In the genomic region with DNA sequence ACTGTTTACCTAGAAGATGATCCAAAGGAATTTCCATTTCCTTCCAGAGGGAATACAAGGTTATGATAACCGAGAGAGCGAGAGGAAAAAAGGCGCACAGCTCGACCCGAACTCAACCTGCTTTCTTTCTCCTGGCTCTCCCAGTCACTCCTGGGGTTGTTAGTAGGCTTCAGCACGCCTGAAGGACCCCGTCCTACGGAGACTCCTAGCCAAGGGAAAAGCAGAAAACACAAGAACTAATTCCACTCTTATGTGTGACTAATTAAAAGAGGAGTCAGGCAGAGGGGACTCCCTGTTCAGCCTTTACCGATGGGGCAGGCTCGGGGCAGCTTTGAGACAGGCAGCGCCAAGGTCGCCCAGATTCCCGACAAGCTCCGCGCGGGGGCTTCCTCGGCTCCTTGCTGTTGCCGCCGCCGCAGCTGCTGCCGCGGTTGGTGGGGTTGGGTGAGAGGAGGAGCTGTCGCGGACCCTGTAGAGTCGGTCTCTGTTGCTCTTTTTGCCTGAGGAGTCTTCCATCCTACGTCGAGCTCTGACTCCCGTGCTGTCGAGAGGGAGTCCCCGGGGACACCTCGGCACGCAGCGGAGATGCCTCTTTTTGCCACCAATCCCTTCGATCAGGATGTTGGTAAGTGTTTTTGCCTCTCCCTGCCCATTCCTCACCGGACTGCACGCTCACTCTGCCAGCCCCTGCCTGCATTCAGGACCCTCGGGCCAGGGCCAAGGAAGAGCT, we compare ENCODE assay signal across 8 cellular contexts. TPM values are rescaled to one million over a fixed set of nuclear protein-coding genes. Genes with fewer than 3 reads are reported as not detected.
DNase-seq lines count a peak whose midpoint lies in the region; ATAC-seq and TF ChIP-seq lines count a peak whose summit lies in the region.

A gene (plus strand): TSS at position 397 of the 730 bp plus-strand sequence. CDS start 189 bp downstream, at position 586.

- peak within 1 kb of the TSS; percentile 98 for H2AK9ac ChIP-seq in IMR-90 (replicated peaks; ENCODE audit: low read depth, low read length, poor library complexity)

- TF ChIP-seq POLR2A in IMR-90 (IDR thresholded peaks at IDR 0.05; ENCODE audit: low read depth, low read length) = peak; percentile 88

- H4K20me1 ChIP-seq in IMR-90 (ENCODE audit: insufficient read depth, low read length) (peaks cover 23% of the 10 kb centered on the region), OCI-LY7 (ENCODE audit: insufficient read depth, low read length) (peaks cover 4% of the 10 kb centered on the region; the same call in 1 of the 2 replicates)

- peak within 1 kb of the TSS; percentile 87 for H4K5ac ChIP-seq in IMR-90 (ENCODE audit: low read depth, low read length)

- no TSS peak for BruUV-seq in IMR-90 (replicated peaks; lab: Mats Ljungman, UMichigan)
- BruUV-seq in OCI-LY7 (replicated peaks; lab: Mats Ljungman, UMichigan) = no TSS peak

- peak within 1 kb of the TSS; percentile 42 to 99 for H4K8ac ChIP-seq in IMR-90 (ENCODE audit: low read depth in 2 of 2, low read length in 2 of 2)

- no peaks in the 10 kb centered on the region for H3K9me2 ChIP-seq in OCI-LY7 (ENCODE audit: insufficient read depth, low read length)

- intact Hi-C loops in IMR-90 (cut with micrococcal nuclease) = loop anchor here (2.0 kb wide), 1 partner anchor 27 kb away; a partner anchor contains a TSS
- intact Hi-C loops in OCI-LY7 (cut with micrococcal nuclease; ENCODE audit: unreplicated experiment) = loop anchor here (5.0 to 10.0 kb wide), 2 partner anchors 1008 to 1779 kb away; a partner anchor contains a TSS

- dilution Hi-C loops in IMR-90 (cut with HindIII; ENCODE audit: low sequenced_read_pairs, unreplicated experiment) = no loop called here

- in situ Hi-C loops in IMR-90 (cut with MboI; ENCODE audit: low sequenced_read_pairs) = no loop called here

- H3K9me1 ChIP-seq in IMR-90 (ENCODE audit: insufficient read depth, low read length) = peaks cover 5% of the 10 kb centered on the region; the same call in 1 of the 2 replicates

- peaks cover 14 to 53% of the 10 kb centered on the region in 2 experiments; a peak in 3 of 4 replicates for H3K79me1 ChIP-seq in IMR-90 (ENCODE audit: low read depth in 1 of 2, low read length in 2 of 2)

- TF ChIP-seq RAD21 in IMR-90 (IDR thresholded peaks at IDR 0.05; ENCODE audit: low read length) = no peak

- H2AK5ac ChIP-seq in IMR-90 (ENCODE audit: low read depth, low read length) = peak within 1 kb of the TSS; percentile 83

- POLR2A ChIA-PET in IMR-90 (lab: Charles Lee; ENCODE audit: unreplicated experiment) = interaction anchor here (0.7 to 1.1 kb wide), 2 partner anchors 10 to 31 kb away, joined by 3 to 8 read pairs; no protein-coding TSS in a partner anchor
- POLR2A ChIA-PET in OCI-LY7 (lab: Charles Lee) = interaction anchor here (0.8 to 2.2 kb wide), 9 partner anchors 9 to 827 kb away, joined by 3 to 12 read pairs (median 4); a partner anchor contains a TSS

- peak; percentile 94 for DNase-seq in DMS114 treated with DMSO at 0.1 percent for 48 hours (lab: John Stamatoyannopoulos, UW; ENCODE audit: unreplicated experiment)
- DNase-seq in IMR-90 = peak; percentile 91
- peak; percentile 94 for DNase-seq in OCI-LY7 (ENCODE audit: low spot score)
- peak; percentile 87 for DNase-seq in activated T-cell treated with anti-CD3 and anti-CD28 coated beads for 1 hour (ENCODE audit: low read depth)
- peak; percentile 91 for DNase-seq in epidermal melanocyte (ENCODE audit: insufficient read length, low spot score)
- DNase-seq in middle frontal gyrus (ENCODE audit: extremely low spot score, low spot score) = peak; percentile 68
- peak; percentile 86 to 89 for DNase-seq in stimulated activated CD8-positive, alpha-beta memory T cell treated with anti-CD3 and anti-CD28 coated beads, Interleukin-2, amount 100 ng/mL, for 48 hours (ENCODE audit: low read depth in 2 of 2)

- H3K4me3 ChIP-seq in IMR-90 (ENCODE audit: insufficient read depth, low read depth, low read length) (peak within 1 kb of the TSS; percentile 83), OCI-LY7 (ENCODE audit: low read depth, low read length, poor library complexity, severe bottlenecking) (peak within 1 kb of the TSS; percentile 86)

- H2BK15ac ChIP-seq in IMR-90 (ENCODE audit: low read depth, low read length) = peak within 1 kb of the TSS; percentile 99; the same call in 2 of the 3 replicates

- H3K27me3 ChIP-seq in IMR-90 (ENCODE audit: control insufficient read depth, insufficient read depth, low read length) = no peaks in the 10 kb centered on the region

- H3K23ac ChIP-seq in IMR-90 (ENCODE audit: low read depth, low read length) = peak within 1 kb of the TSS; percentile 99

- H3K4me2 ChIP-seq in IMR-90 (ENCODE audit: low read depth, low read length) = peak within 1 kb of the TSS; percentile 96
- peak within 1 kb of the TSS; percentile 91 for H3K4me2 ChIP-seq in OCI-LY7 (ENCODE audit: low read length)

- peak within 1 kb of the TSS; percentile 99 for H3K4ac ChIP-seq in IMR-90 (ENCODE audit: low read depth, low read length)

- H3K56ac ChIP-seq in IMR-90 (ENCODE audit: extremely low read depth, insufficient read depth, low read length) = peak within 1 kb of the TSS; percentile 99

- peak within 1 kb of the TSS; percentile 100 for H2BK20ac ChIP-seq in IMR-90 (ENCODE audit: low read depth, low read length)

- H2BK120ac ChIP-seq in IMR-90 (ENCODE audit: low read depth, low read length) = peak within 1 kb of the TSS; percentile 100

- TF ChIP-seq CTCF in IMR-90 (conservative IDR thresholded peaks at IDR 0.05; ENCODE audit: low read depth, low read length) (no peak), OCI-LY7 (conservative IDR thresholded peaks at IDR 0.05; ENCODE audit: low read length) (no peak; the same call in 1 of the 2 replicates)

- 0% methylated on average over 5 of the region's 37 CpGs; no CpG with 5 or more reads in 1 of the 2 experiments for WGBS in IMR-90 (ENCODE audit: extremely low coverage in 2 of 2, insufficient read length in 1 of 2), 2 experiments

- H3K36me3 ChIP-seq in IMR-90 (ENCODE audit: control insufficient read depth, insufficient read depth, low read length) = no peaks in the 10 kb centered on the region; the same call in 1 of the 2 replicates
- peaks cover 26% of the 10 kb centered on the region for H3K36me3 ChIP-seq in OCI-LY7 (ENCODE audit: insufficient read depth, low read length)

- peak within 1 kb of the TSS; percentile 95 for H2AFZ ChIP-seq in IMR-90 (replicated peaks; ENCODE audit: low read length, poor library complexity)
- peak within 1 kb of the TSS; percentile 51 for H2AFZ ChIP-seq in OCI-LY7 (ENCODE audit: low read length)

- ATAC-seq in GM21529 (IDR thresholded peaks at IDR 0.05; ENCODE audit: unreplicated experiment) = peak; percentile 87
- peak; percentile 94 for ATAC-seq in IMR-90 (ENCODE audit: low read depth)

- H3K18ac ChIP-seq in IMR-90 (ENCODE audit: low read depth, low read length) = peak within 1 kb of the TSS; percentile 92

- peaks cover 74% of the 10 kb centered on the region for H3K79me2 ChIP-seq in OCI-LY7 (ENCODE audit: insufficient read depth, low read depth, low read length)

- H3K9me3 ChIP-seq in IMR-90 (ENCODE audit: control insufficient read depth, insufficient read depth, low read length) (no peaks in the 10 kb centered on the region), OCI-LY7 (ENCODE audit: low read length) (peaks cover 5% of the 10 kb centered on the region; the same call in 1 of the 2 replicates)

- peak within 1 kb of the TSS; percentile 95 for H3K27ac ChIP-seq in IMR-90 (ENCODE audit: insufficient read depth, low read length)
- peak within 1 kb of the TSS; percentile 78 for H3K27ac ChIP-seq in OCI-LY7 (ENCODE audit: low read depth, low read length, poor library complexity, severe bottlenecking)

- CTCF ChIA-PET in IMR-90 (lab: Yijun Ruan, JAX) (interaction anchor here (0.6 to 1.2 kb wide), 2 partner anchors 22 to 26 kb away, joined by 3 to 5 read pairs; a partner anchor contains a TSS), OCI-LY7 (lab: Charles Lee; ENCODE audit: unreplicated experiment) (interaction anchor here (0.9 kb wide), 1 partner anchor 93 kb away, joined by 3 read pairs; no protein-coding TSS in a partner anchor)

- H3K14ac ChIP-seq in IMR-90 (replicated peaks; ENCODE audit: low read depth, low read length) = peak within 1 kb of the TSS; percentile 100

- peak within 1 kb of the TSS; percentile 99 for H2BK5ac ChIP-seq in IMR-90 (ENCODE audit: low read depth, low read length, poor library complexity, severe bottlenecking)

- peak within 1 kb of the TSS; percentile 100 for H4K91ac ChIP-seq in IMR-90 (ENCODE audit: insufficient read depth, low read depth, low read length)

- H3K9ac ChIP-seq in IMR-90 (ENCODE audit: low read depth, low read length) = peak within 1 kb of the TSS; percentile 96

- H3K4me1 ChIP-seq in IMR-90 (ENCODE audit: control insufficient read depth, insufficient read depth, low read length) (peaks cover 2% of the 10 kb centered on the region), OCI-LY7 (ENCODE audit: insufficient read depth, low read length, poor library complexity, severe bottlenecking) (peaks cover 29% of the 10 kb centered on the region)

TF ChIP-seq in IMR-90, 13 proteins besides CTCF, POLR2A, EP300 and RAD21:
- TF ChIP-seq, protein P1, sequence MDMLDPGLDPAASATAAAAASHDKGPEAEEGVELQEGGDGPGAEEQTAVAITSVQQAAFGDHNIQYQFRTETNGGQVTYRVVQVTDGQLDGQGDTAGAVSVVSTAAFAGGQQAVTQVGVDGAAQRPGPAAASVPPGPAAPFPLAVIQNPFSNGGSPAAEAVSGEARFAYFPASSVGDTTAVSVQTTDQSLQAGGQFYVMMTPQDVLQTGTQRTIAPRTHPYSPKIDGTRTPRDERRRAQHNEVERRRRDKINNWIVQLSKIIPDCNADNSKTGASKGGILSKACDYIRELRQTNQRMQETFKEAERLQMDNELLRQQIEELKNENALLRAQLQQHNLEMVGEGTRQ (IDR thresholded peaks at IDR 0.05; ENCODE audit: low read depth, low read length) = no peak
- peak; percentile 57; the same call in 1 of the 2 replicates for TF ChIP-seq MAZ (IDR thresholded peaks at IDR 0.05; ENCODE audit: borderline replicate concordance, low read depth, low read length)
- 0 out of 2 replicates have a peak, but pooled peaks have one; percentile 7 for TF ChIP-seq BHLHE40 (IDR thresholded peaks at IDR 0.05; ENCODE audit: low read depth, low read length)
- TF ChIP-seq SMC3 (IDR thresholded peaks at IDR 0.05; ENCODE audit: low read depth, low read length) = peak; percentile 5; the same call in 1 of the 2 replicates
- TF ChIP-seq NFE2L2 (IDR thresholded peaks at IDR 0.05; ENCODE audit: low read depth, low read length) = peak; percentile 11; the same call in 1 of the 2 replicates

RNA-seq across cellular contexts. Expression of the gene that starts here (rescaled TPM):
- total RNA-seq in IMR-90 (2012; rRNA removed) (22.9 and 31.9 TPM in 2 replicates), OCI-LY7 (2022) (18.2 and 18.8 TPM in 2 replicates)
- polyA plus RNA-seq in IMR-90 (2012; rRNA removed) = 23.3 and 24.6 TPM in 2 replicates
- polyA plus RNA-seq in IMR-90 (2012; cell fraction: cytosol; rRNA removed) = 9.1 and 9.3 TPM in 2 replicates
- polyA plus RNA-seq in IMR-90 (2012; cell fraction: nucleus; rRNA removed; ENCODE audit: low replicate concordance) = 10.0 and 25.1 TPM in 2 replicates
- total RNA-seq in OCI-LY7 (2014; rRNA removed; shearing (Covaris generic)) = 8.6 and 12.9 TPM in 2 replicates

Comparison
In these comparisons a context has a peak if more than half of its experiments do, and no peak if none do; other contexts are left out.
1. Peak in every context shown above with its lines: DNase-seq, ATAC-seq, H3K4me3 ChIP-seq and H3K27ac ChIP-seq.